In genomic region chr3:88058593-88059379, GRCh38 we compare ENCODE assay signal across 8 cellular contexts. TPM values are rescaled to one million over a fixed set of nuclear protein-coding genes. Genes with fewer than 3 reads are reported as not detected.
DNase-seq lines count a peak whose midpoint lies in the region; ATAC-seq and TF ChIP-seq lines count a peak whose summit lies in the region.

Gene CGGBP1, minus strand, starts transcription at chr3:88059005. Its CDS starts 3,029 bp downstream, at chr3:88055976.
Gene ZNF654, plus strand, starts transcription at chr3:88059255. Its CDS starts 65 bp downstream, at chr3:88059320.

- peak within 1 kb of the TSS; percentile 93 for H3K23ac ChIP-seq in IMR-90 (ENCODE audit: low read depth, low read length)

- H3K4ac ChIP-seq in IMR-90 (ENCODE audit: low read depth, low read length), result peak within 1 kb of the TSS; percentile 96

- in situ Hi-C loops in IMR-90 (cut with MboI; ENCODE audit: low sequenced_read_pairs), result no loop called here

- POLR2A ChIA-PET in IMR-90 (lab: Charles Lee; ENCODE audit: unreplicated experiment), result interaction anchor here (1.1 kb wide), 1 partner anchor 9 kb away, joined by 4 read pairs; no protein-coding TSS in a partner anchor

- peak within 1 kb of the TSS; percentile 99 for H3K27ac ChIP-seq in IMR-90 (ENCODE audit: insufficient read depth, low read length)

- peak within 1 kb of the TSS; percentile 84 for H3K18ac ChIP-seq in IMR-90 (ENCODE audit: low read depth, low read length)

- peak within 1 kb of the TSS; percentile 98 for H3K14ac ChIP-seq in IMR-90 (replicated peaks; ENCODE audit: low read depth, low read length)

- H2BK5ac ChIP-seq in IMR-90 (ENCODE audit: low read depth, low read length, poor library complexity, severe bottlenecking), result peak within 1 kb of the TSS; percentile 95

- peak within 1 kb of the TSS; percentile 83 for H4K5ac ChIP-seq in IMR-90 (ENCODE audit: low read depth, low read length)

- TF ChIP-seq POLR2A in IMR-90 (IDR thresholded peaks at IDR 0.05; ENCODE audit: low read depth, low read length), result peak; percentile 90

- peak within 1 kb of the TSS; percentile 57; the same call in 2 of the 3 replicates for H2BK15ac ChIP-seq in IMR-90 (ENCODE audit: low read depth, low read length)

- H4K20me1 ChIP-seq in IMR-90 (ENCODE audit: insufficient read depth, low read length), result peaks cover 25% of the 10 kb centered on the region

- peak within 1 kb of the TSS; percentile 98 for H3K9ac ChIP-seq in IMR-90 (ENCODE audit: low read depth, low read length)

- peak within 1 kb of the TSS; percentile 96 for H4K91ac ChIP-seq in IMR-90 (ENCODE audit: insufficient read depth, low read depth, low read length)

- dilution Hi-C loops in IMR-90 (cut with HindIII; ENCODE audit: low sequenced_read_pairs, unreplicated experiment), result no loop called here

- peak within 1 kb of the TSS; percentile 90 for H2AK9ac ChIP-seq in IMR-90 (replicated peaks; ENCODE audit: low read depth, low read length, poor library complexity)

- peaks cover 4% of the 10 kb centered on the region; the same call in 1 of the 2 replicates for H3K9me1 ChIP-seq in IMR-90 (ENCODE audit: insufficient read depth, low read length)

- no peak for TF ChIP-seq RAD21 in IMR-90 (IDR thresholded peaks at IDR 0.05; ENCODE audit: low read length)

- intact Hi-C loops in IMR-90 (cut with micrococcal nuclease), result loop anchor here (2.0 to 5.0 kb wide), 5 partner anchors 54 to 1086 kb away; no protein-coding TSS in a partner anchor

- H3K79me1 ChIP-seq in IMR-90 (ENCODE audit: low read depth in 1 of 2, low read length in 2 of 2), result peaks cover 7 to 34% of the 10 kb centered on the region in 2 experiments; a peak in 3 of 4 replicates

- H3K9me3 ChIP-seq in IMR-90 (ENCODE audit: control insufficient read depth, insufficient read depth, low read length), result no peaks in the 10 kb centered on the region

- H2AFZ ChIP-seq in IMR-90 (replicated peaks; ENCODE audit: low read length, poor library complexity), result peak within 1 kb of the TSS; percentile 98

- H2BK120ac ChIP-seq in IMR-90 (ENCODE audit: low read depth, low read length), result peak within 1 kb of the TSS; percentile 81; the same call in 1 of the 2 replicates

- H3K36me3 ChIP-seq in IMR-90 (ENCODE audit: control insufficient read depth, insufficient read depth, low read length), result peaks cover 7% of the 10 kb centered on the region

- H3K27me3 ChIP-seq in IMR-90 (ENCODE audit: control insufficient read depth, insufficient read depth, low read length), result no peaks in the 10 kb centered on the region

- peak; percentile 97 for ATAC-seq in GM21528 (IDR thresholded peaks at IDR 0.05; ENCODE audit: low FRiP score, unreplicated experiment)
- peak; percentile 96 for ATAC-seq in IMR-90 (ENCODE audit: low read depth)

- peak within 1 kb of the TSS; percentile 76 to 90 for H4K8ac ChIP-seq in IMR-90 (ENCODE audit: low read depth in 2 of 2, low read length in 2 of 2)

- H2BK20ac ChIP-seq in IMR-90 (ENCODE audit: low read depth, low read length), result no peak within 1 kb of the TSS

- no TSS peak for BruUV-seq in IMR-90 (replicated peaks; lab: Mats Ljungman, UMichigan)

- TF ChIP-seq CTCF in IMR-90 (conservative IDR thresholded peaks at IDR 0.05; ENCODE audit: low read depth, low read length), result no peak

- H3K4me3 ChIP-seq in IMR-90 (ENCODE audit: insufficient read depth, low read depth, low read length), result peak within 1 kb of the TSS; percentile 98

- WGBS in IMR-90 (ENCODE audit: extremely low coverage in 2 of 2, insufficient read length in 1 of 2), 2 experiments, result 0% methylated on average over 26 of the region's 76 CpGs; no CpG with 5 or more reads in 1 of the 2 experiments

- peak within 1 kb of the TSS; percentile 92 for H3K56ac ChIP-seq in IMR-90 (ENCODE audit: extremely low read depth, insufficient read depth, low read length)

- H3K4me1 ChIP-seq in IMR-90 (ENCODE audit: control insufficient read depth, insufficient read depth, low read length), result 0 out of 2 replicates have a peak, but pooled peaks cover 1% of the 10 kb centered on the region

- DNase-seq in DMS 273 (lab: John Stamatoyannopoulos, UW; ENCODE audit: unreplicated experiment) (peak; percentile 97), IMR-90 (peak; percentile 99), OCI-M1 (lab: John Stamatoyannopoulos, UW) (peak; percentile 97), activated T-cell treated with anti-CD3 and anti-CD28 coated beads for 24 hours (ENCODE audit: low read depth) (peak; percentile 99), epidermal melanocyte (ENCODE audit: insufficient read length, low spot score) (peak; percentile 84), middle frontal gyrus (ENCODE audit: extremely low spot score, low spot score) (peak; percentile 96)
- peak; percentile 92 to 97 for DNase-seq in stimulated activated CD8-positive, alpha-beta memory T cell treated with anti-CD3 and anti-CD28 coated beads, Interleukin-2, amount 100 ng/mL, for 48 hours (ENCODE audit: low read depth in 2 of 2)

- peak within 1 kb of the TSS; percentile 96 for H3K4me2 ChIP-seq in IMR-90 (ENCODE audit: low read depth, low read length)

- CTCF ChIA-PET in IMR-90 (lab: Yijun Ruan, JAX), result interaction anchor here (0.6 to 0.8 kb wide), 4 partner anchors 10 to 798 kb away, joined by 3 to 6 read pairs (median 4); no protein-coding TSS in a partner anchor

- peak within 1 kb of the TSS; percentile 89 for H2AK5ac ChIP-seq in IMR-90 (ENCODE audit: low read depth, low read length)

TF ChIP-seq in IMR-90, 13 proteins besides CTCF, POLR2A, EP300 and RAD21:
- peak; percentile 93 for TF ChIP-seq MAZ (IDR thresholded peaks at IDR 0.05; ENCODE audit: borderline replicate concordance, low read depth, low read length)
- TF ChIP-seq MXI1 (IDR thresholded peaks at IDR 0.05; ENCODE audit: borderline replicate concordance, low read depth, low read length), result peak; percentile 53; the same call in 1 of the 2 replicates
- peak; percentile 89 for TF ChIP-seq FOS (IDR thresholded peaks at IDR 0.05; ENCODE audit: low read depth, low read length)
- TF ChIP-seq CHD1 (IDR thresholded peaks at IDR 0.05; ENCODE audit: low read depth, low read length), result no peak

RNA-seq across cellular contexts. Expression of gene CGGBP1, which starts in this region (rescaled TPM):
- total RNA-seq in IMR-90 (2012; rRNA removed), result 37.8 and 42.1 TPM in 2 replicates
- 45.5 and 47.7 TPM in 2 replicates for polyA plus RNA-seq in IMR-90 (2012; rRNA removed)
- 14.8 and 31.7 TPM in 2 replicates for polyA plus RNA-seq in IMR-90 (2012; cell fraction: cytosol; rRNA removed)
- polyA plus RNA-seq in IMR-90 (2012; cell fraction: nucleus; rRNA removed; ENCODE audit: low replicate concordance), result 11.5 and 99.1 TPM in 2 replicates

RNA-seq across cellular contexts. Expression of gene ZNF654, which starts in this region (rescaled TPM):
- total RNA-seq in IMR-90 (2012; rRNA removed), result 11.5 and 21.1 TPM in 2 replicates
- polyA plus RNA-seq in IMR-90 (2012; rRNA removed), result 2.3 and 3.3 TPM in 2 replicates
- 1.3 and 1.9 TPM in 2 replicates for polyA plus RNA-seq in IMR-90 (2012; cell fraction: cytosol; rRNA removed)
- polyA plus RNA-seq in IMR-90 (2012; cell fraction: nucleus; rRNA removed; ENCODE audit: low replicate concordance), result 0.99 and 4.7 TPM in 2 replicates

Comparison
In these comparisons a context has a peak if more than half of its experiments do, and no peak if none do; other contexts are left out.
1. Peak in every context shown above with its lines: DNase-seq, ATAC-seq, H3K4me3 ChIP-seq and H3K27ac ChIP-seq.